17 cellular contexts compared by ENCODE assay signal in the genomic region with DNA sequence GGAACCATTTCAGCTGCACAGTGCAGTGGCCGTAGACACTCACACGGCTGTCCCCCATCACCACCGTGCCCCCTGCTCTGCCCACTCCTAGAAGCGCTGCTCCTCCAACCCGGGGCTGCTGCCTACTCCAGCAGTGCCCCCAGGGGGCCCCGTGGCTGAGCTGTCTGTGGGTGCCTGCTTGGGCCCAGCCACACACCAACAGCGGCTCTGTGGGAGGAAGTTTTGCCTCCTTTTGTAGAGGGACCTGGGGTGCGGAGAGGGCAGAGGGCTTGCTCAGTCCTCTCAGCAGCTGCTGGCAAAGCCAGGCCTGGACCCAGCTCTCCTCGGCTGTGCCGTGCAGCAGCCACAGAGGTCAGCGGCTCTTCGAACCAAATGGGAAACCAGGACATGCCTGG. TPM values are rescaled to one million over a fixed set of nuclear protein-coding genes. Genes with fewer than 3 reads are reported as not detected.
DNase-seq lines count a peak whose midpoint lies in the region; ATAC-seq and TF ChIP-seq lines count a peak whose summit lies in the region.
"Had no signal": no experiment of that assay in that cellular context is flagged by ENCODE, and none has a peak within 500 bp of the region (broad histone marks: within the 10 kb centered on the region; RNA-seq: fewer than 3 reads in every experiment).

No MANE protein-coding gene starts in this region.

- H3K4me1 ChIP-seq in lower lobe of right lung, result no peaks in the 10 kb centered on the region
- H3K4me1 ChIP-seq in HAP-1, result no peaks in the 10 kb centered on the region

- peak; percentile 9 for DNase-seq in left cardiac atrium
- no peak for DNase-seq in left ventricle myocardium superior
- peak; percentile 22 for DNase-seq in NB4 (ENCODE audit: low read depth)
- peak; percentile 30 for DNase-seq in lower lobe of right lung
- no peak for DNase-seq in HAP-1 (ENCODE audit: low spot score in 2 of 2)
- DNase-seq in SKM-1 treated with dmso at 0.1 percent for 144 hours (lab: John Stamatoyannopoulos, UW; ENCODE audit: unreplicated experiment), result no peak
- no peak for DNase-seq in H4 (ENCODE audit: low spot score)
- DNase-seq: ACHN; AML-193; CD4-positive, CD25-positive, alpha-beta regulatory T cell; MV-4-11; NCI-H1417 treated with DMSO at 0.1 percent for 48 hours; NCI-H2029; NCI-H510A; PC-3 had no signal

- H3K4me3 ChIP-seq in NB4 (ENCODE audit: low read depth, low read length), result no peak overlapping the region
- no peak overlapping the region for H3K4me3 ChIP-seq in lower lobe of right lung
- no peak overlapping the region for H3K4me3 ChIP-seq in HAP-1

- H3K27ac ChIP-seq in lower lobe of right lung, result no peak overlapping the region
- H3K27ac ChIP-seq: HL-60, RWPE1 had no signal

- no peaks in the 10 kb centered on the region for H3K9me3 ChIP-seq in lower lobe of right lung
- no peaks in the 10 kb centered on the region for H3K9me3 ChIP-seq in HAP-1

- no peak for TF ChIP-seq CTCF in NB4 (IDR thresholded peaks at IDR 0.05; ENCODE audit: low read depth, low read length)
- TF ChIP-seq CTCF in lower lobe of right lung (IDR thresholded peaks at IDR 0.05), result no peak

- intact Hi-C loops in left cardiac atrium (cut with DNase I), result no loop called here
- intact Hi-C loops in left ventricle myocardium superior (cut with micrococcal nuclease), result no loop called here
- intact Hi-C loops in lower lobe of right lung (cut with DNase I), result no loop called here

- no peak for TF ChIP-seq POLR2A in NB4 (IDR thresholded peaks at IDR 0.05; ENCODE audit: extremely low read depth, insufficient read length)

- in situ Hi-C loops in HAP-1 (cut with MboI; ENCODE audit: low sequenced_read_pairs), result no loop called here

- peaks cover 14% of the 10 kb centered on the region for H3K27me3 ChIP-seq in lower lobe of right lung (ENCODE audit: low read depth)
- H3K27me3 ChIP-seq in HAP-1 (ENCODE audit: low read depth), result peaks cover 19% of the 10 kb centered on the region

- H3K36me3 ChIP-seq in lower lobe of right lung, result no peaks in the 10 kb centered on the region
- H3K36me3 ChIP-seq in HAP-1 (replicated peaks), result no peaks in the 10 kb centered on the region

- no peak for ATAC-seq in left cardiac atrium
- no peak for ATAC-seq in left ventricle myocardium superior
- no peak for ATAC-seq in lower lobe of right lung

RNA-seq across cellular contexts. Expression of gene LRRC3, which starts 11.4 kb away (rescaled TPM):
- total RNA-seq in left cardiac atrium (1 to 10 TPM; 1.4 to 2.5 TPM), left ventricle myocardium superior (2.1 TPM), lower lobe of right lung (4.0 TPM)
- 0.37 and 0.52 TPM in 2 replicates for total RNA-seq in H4 (2014; rRNA removed; shearing (Covaris generic))

Comparison
In these comparisons a context has a peak if more than half of its experiments do, and no peak if none do; other contexts are left out.
1. DNase-seq: peak in left cardiac atrium (single experiment), NB4 (single experiment) and lower lobe of right lung (single experiment); none in left ventricle myocardium superior (single experiment), HAP-1 (0 of 2), SKM-1 treated with dmso at 0.1 percent for 144 hours (single experiment) and H4 (single experiment).